In the genomic region with DNA sequence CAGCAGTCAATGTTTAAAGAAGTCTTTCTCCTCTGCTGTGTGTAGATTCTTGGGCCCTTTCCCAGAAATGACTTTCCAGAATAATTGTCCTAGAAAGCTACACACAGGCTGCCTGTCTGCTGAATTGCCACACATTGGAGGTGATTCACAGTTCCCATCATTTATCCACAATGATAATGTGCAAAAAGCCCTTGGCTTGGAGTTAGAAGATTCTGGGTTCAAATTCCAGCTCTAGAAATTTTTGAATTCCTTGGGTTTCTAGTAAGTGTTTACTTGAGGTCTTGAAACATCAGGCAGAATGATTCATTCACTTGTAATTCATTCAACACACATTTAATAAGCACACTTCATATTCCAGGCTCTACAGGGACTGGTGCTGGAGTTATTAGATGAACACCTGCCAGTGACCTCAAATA, we compare ENCODE assay signal across 11 cellular contexts. TPM values are rescaled to one million over a fixed set of nuclear protein-coding genes. Genes with fewer than 3 reads are reported as not detected.
DNase-seq lines count a peak whose midpoint lies in the region; ATAC-seq, FAIRE-seq and TF ChIP-seq lines count a peak whose summit lies in the region.
"Had no signal": no experiment of that assay in that cellular context is flagged by ENCODE, and none has a peak within 500 bp of the region (broad histone marks: within the 10 kb centered on the region; RNA-seq: fewer than 3 reads in every experiment).

No MANE protein-coding gene starts in this region.

- H3K4me1 Mint-ChIP-seq in osteocyte (ENCODE audit: unreplicated experiment) = peaks cover 14% of the 10 kb centered on the region

- DNase-seq in EH (ENCODE audit: low read depth) = peak; percentile 95
- peak; percentile 15 to 35 for DNase-seq in NCI-H1930 (lab: John Stamatoyannopoulos, UW)
- DNase-seq in cerebellar cortex (ENCODE audit: low spot score) = peak; percentile 14
- peak; percentile 38 for DNase-seq in middle frontal gyrus (ENCODE audit: extremely low spot score, low spot score)
- no peak for DNase-seq in osteocyte (ENCODE audit: extremely low spot score, unreplicated experiment)
- DNase-seq in NOMO-1 treated with DMSO at 0.1 percent for 48 hours (lab: John Stamatoyannopoulos, UW; ENCODE audit: unreplicated experiment) = no peak
- no peak for DNase-seq in GM12891 (ENCODE audit: insufficient read length, low spot score)
- DNase-seq: activated effector memory CD4-positive, alpha-beta T cell treated with Interleukin-2 at 50 U/mL for 16 hours; GDM1 had no signal

- no peak for TF ChIP-seq CTCF in osteocyte (IDR thresholded peaks at IDR 0.05)

- no peak overlapping the region for H3K27ac Mint-ChIP-seq in osteocyte (ENCODE audit: unreplicated experiment)

- no peak overlapping the region for H3K4me3 Mint-ChIP-seq in osteocyte (ENCODE audit: unreplicated experiment)

- no peak for TF ChIP-seq POLR2A in GM12891 (IDR thresholded peaks at IDR 0.05; ENCODE audit: low read depth, low read length)

- ATAC-seq in HG03521 (IDR thresholded peaks at IDR 0.05; ENCODE audit: unreplicated experiment) = no peak

- peaks cover 18% of the 10 kb centered on the region for H3K27me3 Mint-ChIP-seq in osteocyte (ENCODE audit: unreplicated experiment)

- no peaks in the 10 kb centered on the region for H3K36me3 Mint-ChIP-seq in osteocyte (ENCODE audit: unreplicated experiment)

- FAIRE-seq in GM12891 (lab: Jason Lieb, UNC) = no peak
- FAIRE-seq: endothelial cell of umbilical vein had no signal

- H3K9me3 Mint-ChIP-seq in osteocyte (ENCODE audit: unreplicated experiment) = no peaks in the 10 kb centered on the region

TF ChIP-seq in GM12891, 5 proteins besides CTCF, POLR2A, EP300 and RAD21:
- TF ChIP-seq TAF1 (IDR thresholded peaks at IDR 0.05; ENCODE audit: low read depth, low read length) = no peak
- TF ChIP-seq POU2F2 (IDR thresholded peaks at IDR 0.05; ENCODE audit: low read depth, low read length) = no peak
- no peak for TF ChIP-seq PAX5 (IDR thresholded peaks at IDR 0.05; ENCODE audit: insufficient read depth, low read length, severe bottlenecking)
- no peak for TF ChIP-seq SPI1 (IDR thresholded peaks at IDR 0.05; ENCODE audit: low read depth, low read length)
- TF ChIP-seq POLR2AphosphoS5 (IDR thresholded peaks at IDR 0.05; ENCODE audit: low read depth, low read length) = no peak
TF ChIP-seq in GM12891: peak in this region for 0.

RNA-seq across cellular contexts. Expression of gene EPB41L4B, which starts 28.6 kb away (rescaled TPM):
- total RNA-seq in osteocyte = 17.3 and 19.3 TPM in 2 replicates
- 1.2 TPM for polyA plus RNA-seq in GM12891 (2012; ENCODE audit: low read depth, missing spikeins)

Comparison
In these comparisons a context has a peak if more than half of its experiments do, and no peak if none do; other contexts are left out.
1. DNase-seq: peak in EH (single experiment), NCI-H1930 (2 of 2), cerebellar cortex (single experiment) and middle frontal gyrus (single experiment); none in osteocyte (single experiment), NOMO-1 treated with DMSO at 0.1 percent for 48 hours (single experiment) and GM12891 (single experiment).